In the genomic region with DNA sequence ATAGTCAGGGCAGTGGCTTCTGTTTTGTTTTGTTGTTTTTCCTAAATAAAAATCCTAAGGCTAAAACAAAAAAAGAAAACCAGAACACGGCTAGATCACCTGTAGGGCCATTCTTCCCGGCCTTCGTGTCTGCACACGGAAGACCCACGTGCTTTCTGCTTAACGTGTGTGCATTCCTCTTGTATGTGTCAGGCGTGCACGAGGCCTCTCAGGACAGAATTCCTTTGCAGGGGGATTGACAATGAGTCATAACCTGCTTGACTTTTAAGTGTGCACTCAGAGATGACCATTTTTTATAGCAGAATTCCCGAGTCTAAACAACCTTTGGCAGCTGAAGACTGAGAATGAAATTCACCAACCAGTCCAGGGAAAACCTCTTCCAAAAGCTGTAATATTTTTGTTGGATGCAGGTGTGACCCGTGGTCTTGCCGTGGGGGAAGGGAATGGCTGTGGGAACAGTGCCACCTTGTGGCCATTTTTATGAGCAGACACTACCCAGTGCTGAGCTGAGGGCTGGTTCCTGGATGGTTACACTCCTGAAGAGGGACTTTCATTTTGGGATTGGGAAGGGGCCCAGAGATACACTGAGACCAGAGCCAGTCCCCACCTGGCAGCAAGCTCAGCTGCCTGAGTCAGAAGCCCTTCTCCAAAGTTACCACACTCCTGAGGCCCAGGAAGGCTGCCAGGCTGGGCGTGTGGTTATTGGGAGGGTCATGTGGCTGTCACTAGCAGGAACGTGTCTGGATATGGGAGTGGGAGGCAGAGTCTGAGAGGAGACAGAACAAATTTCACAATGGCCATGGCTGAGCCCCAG, we compare ENCODE assay signal across 8 cellular contexts.
A peak's percentile ranks its signal among the peaks of the same experiment; 100 is the strongest.
DNase-seq lines count a peak whose midpoint lies in the region; ATAC-seq and TF ChIP-seq lines count a peak whose summit lies in the region.

No MANE protein-coding gene starts in this region.

- TF ChIP-seq CTCF in AG09319 (IDR thresholded peaks at IDR 0.05; ENCODE audit: low read depth, low read length) (peak; percentile 82), HL-60 (IDR thresholded peaks at IDR 0.05; ENCODE audit: insufficient read depth, low read length) (peak; percentile 83), fibroblast of mammary gland (conservative IDR thresholded peaks at IDR 0.05; ENCODE audit: control insufficient read depth, insufficient read depth, low read depth, low read length) (peak; percentile 91), nephron progenitor cell (IDR thresholded peaks at IDR 0.05) (peak; percentile 91)

- peak; percentile 51 for DNase-seq in AG09319 (ENCODE audit: extremely low read depth, low read depth)
- peak in 1 of 2 experiments; percentile 62 for DNase-seq in HL-60 (ENCODE audit: low read depth in 1 of 2, low spot score in 1 of 2)
- peak; percentile 84 for DNase-seq in OCI-M1 (lab: John Stamatoyannopoulos, UW)
- peak; percentile 71 to 79 for DNase-seq in activated T-cell treated with anti-CD3 and anti-CD28 coated beads, Interleukin-2, amount 50 U/mL, for 48 hours
- peak; percentile 96 for DNase-seq in fibroblast of mammary gland (ENCODE audit: low read depth)
- peak; percentile 78 for DNase-seq in nephron progenitor cell
- DNase-seq in stimulated activated naive CD8-positive, alpha-beta T cell treated with anti-CD3 and anti-CD28 coated beads, Interleukin-15, Interleukin-2, amounts not matched to agents 100 U/mL and 50 U/mL, for 24 hours: peak; percentile 73

- H3K27me3 Mint-ChIP-seq in nephron progenitor cell (ENCODE audit: low read depth, poor library complexity): peaks cover 5% of the 10 kb centered on the region

- no peak overlapping the region for H3K27ac ChIP-seq in HL-60 (replicated peaks)

- H3K36me3 Mint-ChIP-seq in nephron progenitor cell (ENCODE audit: low read depth): peaks cover 7% of the 10 kb centered on the region

- no peak overlapping the region for H3K27ac Mint-ChIP-seq in nephron progenitor cell

- peaks cover 32% of the 10 kb centered on the region for H3K4me1 Mint-ChIP-seq in nephron progenitor cell

- H3K27me3 ChIP-seq in HL-60 (ENCODE audit: insufficient read depth, poor library complexity, severe bottlenecking): no peaks in the 10 kb centered on the region

- H3K4me3 ChIP-seq in HL-60 (replicated peaks; ENCODE audit: insufficient read depth, low read length) (no peak overlapping the region), fibroblast of mammary gland (ENCODE audit: control insufficient read depth, low read depth, low read length) (no peak overlapping the region)

- H3K4me3 Mint-ChIP-seq in nephron progenitor cell: no peak overlapping the region

- ATAC-seq in GM18517 (IDR thresholded peaks at IDR 0.05; ENCODE audit: unreplicated experiment): peak; percentile 73
- ATAC-seq in stimulated activated naive CD8-positive, alpha-beta T cell treated with anti-CD3 and anti-CD28 coated beads, Interleukin-15, Interleukin-2, amounts not matched to agents 100 U/mL and 50 U/mL, for 24 hours: peak; percentile 71

- H3K9me3 Mint-ChIP-seq in nephron progenitor cell: peaks cover 15% of the 10 kb centered on the region
